Comparison of ENCODE assay signal across 15 cellular contexts in genomic region chr1:212341090-212341489, GRCh38.
"Had no signal": no experiment of that assay in that cellular context is flagged by ENCODE, and none has a peak within 500 bp of the region (broad histone marks: within the 10 kb centered on the region; RNA-seq: fewer than 3 reads in every experiment).

No MANE protein-coding gene starts in this region.

- H3K27me3 ChIP-seq: cardiac muscle cell, dorsolateral prefrontal cortex, sigmoid colon, spleen, stomach, testis, upper lobe of right lung had no signal

- DNase-seq: activated CD4-positive, alpha-beta T cell treated with anti-CD3 and anti-CD28 coated beads, Interleukin-2, amount 10 ng/mL, durations not matched to agents 7 days and 5 days; activated CD8-positive, alpha-beta memory T cell treated with anti-CD3 and anti-CD28 coated beads, Interleukin-2, amount 50 U/mL, for 48 hours; activated naive CD4-positive, alpha-beta T cell treated with anti-CD3 and anti-CD28 coated beads, Interleukin-2, amount 10 ng/mL, durations not matched to agents 7 days and 5 days; dorsolateral prefrontal cortex; endodermal cell; hippocampal formation; kidney; left ventricle myocardium superior; mesendoderm; sigmoid colon; spleen; stomach; testis; upper lobe of right lung had no signal

- H3K9me3 ChIP-seq: sigmoid colon, spleen, stomach, testis, upper lobe of right lung had no signal

- H3K27ac ChIP-seq: cardiac muscle cell, dorsolateral prefrontal cortex, sigmoid colon, spleen, stomach, testis, upper lobe of right lung had no signal

- H3K4me1 ChIP-seq: sigmoid colon, testis, upper lobe of right lung had no signal

- ATAC-seq: left ventricle myocardium superior, upper lobe of right lung had no signal

- H3K4me3 ChIP-seq: cardiac muscle cell, dorsolateral prefrontal cortex, sigmoid colon, spleen, stomach, testis, upper lobe of right lung had no signal
